ENCODE assay signal across 20 cellular contexts in the genomic region with DNA sequence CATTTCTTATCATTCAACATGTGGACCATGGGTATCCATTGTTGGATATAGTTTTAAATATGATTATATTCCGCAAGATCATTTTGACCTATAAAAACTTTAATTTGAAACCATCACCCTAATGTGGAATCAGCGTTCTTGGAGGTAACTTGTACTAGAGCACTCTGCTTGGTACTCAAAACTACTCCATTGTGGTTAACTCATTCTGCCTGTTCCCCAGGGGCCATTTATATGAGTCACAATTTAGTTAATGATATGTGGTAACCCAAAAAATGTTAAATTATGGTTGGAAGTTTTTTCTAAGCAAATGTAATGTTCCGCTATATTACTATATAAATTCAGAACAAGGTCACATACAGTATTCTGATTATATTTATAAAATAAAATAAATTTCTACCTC.
"Had no signal": no experiment of that assay in that cellular context is flagged by ENCODE, and none has a peak within 500 bp of the region (broad histone marks: within the 10 kb centered on the region; RNA-seq: fewer than 3 reads in every experiment).

No MANE protein-coding gene starts in this region.

- H3K27me3 ChIP-seq: ascending aorta, esophagus muscularis mucosa, neutrophil, testis, upper lobe of left lung had no signal

- ATAC-seq: activated naive CD8-positive, alpha-beta T cell treated with anti-CD3 and anti-CD28 coated beads, Interleukin-2, amount 50 U/mL, for 24 hours; activated T-helper 17 cell treated with anti-CD3 and anti-CD28 coated beads, Interleukin-2, amount 50 U/mL, for 72 hours; natural killer cell; right cardiac atrium; stimulated activated naive CD8-positive, alpha-beta T cell treated with anti-CD3 and anti-CD28 coated beads, Interleukin-15, amount 100 ng/mL, for 72 hours; T-cell had no signal

- H3K9me3 ChIP-seq: ascending aorta, esophagus muscularis mucosa, neutrophil, testis, upper lobe of left lung had no signal

- DNase-seq: activated CD4-positive, alpha-beta T cell treated with anti-CD3 and anti-CD28 coated beads for 1 hour; activated CD4-positive, alpha-beta T cell treated with anti-CD3 and anti-CD28 coated beads, Interleukin-2, amount 50 U/mL, for 48 hours; activated naive CD4-positive, alpha-beta T cell treated with anti-CD3 and anti-CD28 coated beads for 36 hours; activated naive CD8-positive, alpha-beta T cell treated with anti-CD3 and anti-CD28 coated beads, Interleukin-2, amount 50 U/mL, for 24 hours; foreskin fibroblast; kidney glomerular epithelial cell; mesendoderm; natural killer cell; posterior cingulate gyrus; right cardiac atrium; stimulated activated naive CD8-positive, alpha-beta T cell treated with anti-CD3 and anti-CD28 coated beads, Interleukin-15, amount 100 ng/mL, for 72 hours; T-cell; T-helper 9 cell; testis; upper lobe of left lung had no signal

- H3K36me3 ChIP-seq: ascending aorta, esophagus muscularis mucosa, neutrophil, upper lobe of left lung had no signal

- H3K4me1 ChIP-seq: ascending aorta, esophagus muscularis mucosa, testis, upper lobe of left lung had no signal

- H3K27ac ChIP-seq: ascending aorta, coronary artery, esophagus muscularis mucosa, neutrophil, testis, upper lobe of left lung had no signal

- H3K4me3 ChIP-seq: ascending aorta, coronary artery, esophagus muscularis mucosa, testis, upper lobe of left lung had no signal
